ENCODE assay signal across 8 cellular contexts in genomic region chrX:103215037-103215767, GRCh38.
DNase-seq lines count a peak whose midpoint lies in the region; ATAC-seq and TF ChIP-seq lines count a peak whose summit lies in the region.

A gene with protein sequence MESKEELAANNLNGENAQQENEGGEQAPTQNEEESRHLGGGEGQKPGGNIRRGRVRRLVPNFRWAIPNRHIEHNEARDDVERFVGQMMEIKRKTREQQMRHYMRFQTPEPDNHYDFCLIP (plus strand): TSS chrX:103215108. CDS start chrX:103216154, 1,046 bp downstream.

- H3K4me3 ChIP-seq in GM12865 (ENCODE audit: low read depth, low read length), result peak within 1 kb of the TSS; percentile 66
- peak within 1 kb of the TSS; percentile 71 for H3K4me3 ChIP-seq in HEK293 (ENCODE audit: low read depth, low read length)

- peak; percentile 92 for ATAC-seq in activated CD4-positive, CD25-positive, alpha-beta regulatory T cell treated with anti-CD3 and anti-CD28 coated beads, Interleukin-2, amount 50 U/mL, for 24 hours
- peak; percentile 87 for ATAC-seq in central memory CD8-positive, alpha-beta T cell (replicated peaks; ENCODE audit: extremely low read depth, poor library complexity, severe bottlenecking)

- CTCF ChIA-PET in HEK293 (lab: Yijun Ruan, JAX), result no interaction called here

- H3K27ac Mint-ChIP-seq in central memory CD8-positive, alpha-beta T cell (ENCODE audit: low read depth), result peak within 1 kb of the TSS; percentile 89

- 0 out of 2 replicates have a peak, but pooled peaks cover 2% of the 10 kb centered on the region for H3K4me1 ChIP-seq in HEK293 (ENCODE audit: control insufficient read depth, insufficient read depth, low read length)

- no peaks in the 10 kb centered on the region for H3K9me3 Mint-ChIP-seq in central memory CD8-positive, alpha-beta T cell

- TF ChIP-seq CTCF in GM12865 (IDR thresholded peaks at IDR 0.05; ENCODE audit: insufficient read depth, low read depth, low read length, missing control alignments) (no peak), HEK293 (tag by site-specific recombination; IDR thresholded peaks at IDR 0.05) (no peak)

- H3K36me3 Mint-ChIP-seq in central memory CD8-positive, alpha-beta T cell (ENCODE audit: insufficient read depth), result peaks cover 3% of the 10 kb centered on the region

- H3K36me3 ChIP-seq in HEK293 (ENCODE audit: control insufficient read depth in 2 of 2, insufficient read depth in 1 of 2, low read length in 2 of 2), result peaks cover 0 to 16% of the 10 kb centered on the region in 2 experiments; a peak in 2 of 3 replicates

- H3K4me3 Mint-ChIP-seq in central memory CD8-positive, alpha-beta T cell, result peak within 1 kb of the TSS; percentile 84

- H3K27ac ChIP-seq in HEK293 (ENCODE audit: extremely low read depth, low read depth, low read length), result peak within 1 kb of the TSS; percentile 66

- POLR2A ChIA-PET in HEK293 (lab: Yijun Ruan, JAX), result interaction anchor here (0.6 to 0.7 kb wide), 2 partner anchors 40 to 141 kb away, joined by 3 to 4 read pairs; partner anchors contain the start of gene TCEAL8

- peaks cover 5% of the 10 kb centered on the region for H3K4me1 Mint-ChIP-seq in central memory CD8-positive, alpha-beta T cell

- H3K9me3 ChIP-seq in HEK293 (ENCODE audit: control insufficient read depth, insufficient read depth, low read depth, low read length), result no peaks in the 10 kb centered on the region

- DNase-seq in GM12865 (ENCODE audit: low read depth), result peak; percentile 68
- DNase-seq in NCI-H1105 treated with DMSO at 0.1 percent for 48 hours (lab: John Stamatoyannopoulos, UW), result peak; percentile 61
- DNase-seq in central memory CD8-positive, alpha-beta T cell (ENCODE audit: low spot score in 2 of 2), result peak; percentile 64 to 71
- DNase-seq in iris pigment epithelial cell (ENCODE audit: low read depth), result peak; percentile 64
- peak; percentile 51 to 74 for DNase-seq in stimulated activated CD4-positive, alpha-beta T cell treated with anti-CD3 and anti-CD28 coated beads, Interleukin-12 subunit alpha, Interleukin-12 subunit beta, amount 100 ng/mL, for 24 hours (ENCODE audit: low read depth in 2 of 2)
- no peak for DNase-seq in Kasumi-1 (lab: John Stamatoyannopoulos, UW)

- peaks cover 12% of the 10 kb centered on the region for H3K27me3 Mint-ChIP-seq in central memory CD8-positive, alpha-beta T cell

TF ChIP-seq in HEK293, 187 proteins besides CTCF, POLR2A, EP300 and RAD21 (continues in another document):
- TF ChIP-seq ZNF561 (tag by site-specific recombination; IDR thresholded peaks at IDR 0.05; ENCODE audit: borderline replicate concordance), result peak; percentile 32; the same call in 1 of the 2 replicates
- peak; percentile 37; the same call in 1 of the 2 replicates for TF ChIP-seq ZNF600 (tag by site-specific recombination; IDR thresholded peaks at IDR 0.05)
- no peak for TF ChIP-seq ZBTB1 (tag by site-specific recombination; IDR thresholded peaks at IDR 0.05)
- no peak for TF ChIP-seq YY1 (tag by site-specific recombination; IDR thresholded peaks at IDR 0.05)
- TF ChIP-seq PBX3 (CRISPR knock-in tag; IDR thresholded peaks at IDR 0.05), result 0 out of 2 replicates have a peak, but pooled peaks have one; percentile 35
- no peak for TF ChIP-seq ZNF518A (tag by site-specific recombination; conservative IDR thresholded peaks at IDR 0.05; ENCODE audit: low read depth)
- TF ChIP-seq ZBTB11 (tag by site-specific recombination; conservative IDR thresholded peaks at IDR 0.05; ENCODE audit: low read depth), result peak; percentile 1; the same call in 1 of the 2 replicates
- peak; percentile 88 for TF ChIP-seq SP3 (tag by site-specific recombination; IDR thresholded peaks at IDR 0.05)
- TF ChIP-seq ZBTB20 (tag by site-specific recombination; IDR thresholded peaks at IDR 0.05), result peak; percentile 21; the same call in 1 of the 2 replicates
- no peak for TF ChIP-seq ZNF530 (tag by site-specific recombination; IDR thresholded peaks at IDR 0.05; ENCODE audit: low read depth)
- peak; percentile 51 for TF ChIP-seq ZFHX2 (tag by site-specific recombination; conservative IDR thresholded peaks at IDR 0.05)
- peak; percentile 33; the same call in 1 of the 2 replicates for TF ChIP-seq ZNF501 (tag by site-specific recombination; IDR thresholded peaks at IDR 0.05)
- no peak for TF ChIP-seq ZNF16 (tag by site-specific recombination; IDR thresholded peaks at IDR 0.05; ENCODE audit: low read depth)
- TF ChIP-seq EGR2 (tag by site-specific recombination; IDR thresholded peaks at IDR 0.05; ENCODE audit: low read depth), result 0 out of 2 replicates have a peak, but pooled peaks have one; percentile 28
- 0 out of 2 replicates have a peak, but pooled peaks have one; percentile 62 for TF ChIP-seq SP2 (tag by site-specific recombination; IDR thresholded peaks at IDR 0.05)
- peak; percentile 48; the same call in 1 of the 2 replicates for TF ChIP-seq ZNF394 (tag by site-specific recombination; IDR thresholded peaks at IDR 0.05; ENCODE audit: borderline replicate concordance)

Comparison
In these comparisons a context has a peak if more than half of its experiments do, and no peak if none do; other contexts are left out.
1. DNase-seq: peak in GM12865 (single experiment), NCI-H1105 treated with DMSO at 0.1 percent for 48 hours (single experiment), central memory CD8-positive, alpha-beta T cell (2 of 2), iris pigment epithelial cell (single experiment) and stimulated activated CD4-positive, alpha-beta T cell treated with anti-CD3 and anti-CD28 coated beads, Interleukin-12 subunit alpha, Interleukin-12 subunit beta, amount 100 ng/mL, for 24 hours (2 of 2); none in Kasumi-1 (0 of 2).